ENCODE assay signal across 26 cellular contexts in the genomic region with DNA sequence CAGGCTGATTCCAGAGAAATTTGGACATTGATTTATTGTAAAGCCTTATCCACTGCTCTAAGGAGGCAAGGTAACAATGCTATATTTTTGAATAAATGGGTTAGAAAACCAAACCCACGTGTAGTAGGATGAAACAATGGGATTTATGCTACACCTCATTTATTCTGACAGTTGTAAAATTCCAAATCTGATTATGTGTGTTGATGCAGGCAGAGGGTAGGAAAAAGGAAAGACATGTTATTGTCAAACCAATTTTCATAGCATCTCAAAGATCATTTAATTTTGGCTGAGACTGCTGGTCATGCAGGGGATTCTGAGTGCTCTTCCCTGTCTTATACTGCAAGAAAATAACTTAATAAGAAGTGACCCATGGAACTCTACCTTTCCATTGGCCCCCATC.
"Had no signal": no experiment of that assay in that cellular context is flagged by ENCODE, and none has a peak within 500 bp of the region (broad histone marks: within the 10 kb centered on the region; RNA-seq: fewer than 3 reads in every experiment).

No MANE protein-coding gene starts in this region.

- H3K9me3 ChIP-seq: stomach, suprapubic skin, testis, thoracic aorta, thyroid gland, tibial artery, tibial nerve, transverse colon, upper lobe of left lung, upper lobe of right lung, uterus, vagina had no signal

- H3K4me1 ChIP-seq: stomach, suprapubic skin, testis, thyroid gland, tibial artery, transverse colon, upper lobe of left lung, upper lobe of right lung, uterus, vagina had no signal

- H3K27ac ChIP-seq: stomach, suprapubic skin, testis, thoracic aorta, thyroid gland, tibial artery, tibial nerve, transverse colon, upper lobe of left lung, upper lobe of right lung, uterus, vagina had no signal

- H3K36me3 ChIP-seq: stomach, suprapubic skin, thoracic aorta, thyroid gland, tibial artery, tibial nerve, transverse colon, upper lobe of left lung, upper lobe of right lung, uterus, vagina had no signal

- H3K27me3 ChIP-seq: stomach, suprapubic skin, testis, thyroid gland, tibial artery, tibial nerve, transverse colon, upper lobe of left lung, upper lobe of right lung, uterus, vagina had no signal

- H3K4me3 ChIP-seq: stomach, suprapubic skin, testis, thoracic aorta, thyroid gland, tibial artery, tibial nerve, transverse colon, upper lobe of left lung, upper lobe of right lung, uterus, vagina had no signal

- DNase-seq: stimulated activated CD4-positive, alpha-beta T cell treated with anti-CD3 and anti-CD28 coated beads, Interleukin-2, amount 100 ng/mL, for 48 hours; stimulated activated CD4-positive, alpha-beta T cell treated with anti-CD3 and anti-CD28 coated beads, Interleukin-4, amount 100 ng/mL, for 1 hour; stimulated activated CD4-positive, alpha-beta T cell treated with anti-CD3 and anti-CD28 coated beads, Interleukin-4, amount 100 ng/mL, for 24 hours; stimulated activated CD4-positive, alpha-beta T cell treated with anti-CD3 and anti-CD28 coated beads, Interleukin-4, amount 100 ng/mL, for 4 hours; stimulated activated CD8-positive, alpha-beta memory T cell treated with anti-CD3 and anti-CD28 coated beads, Interleukin-4, amount 100 ng/mL, for 48 hours; stimulated activated naive B cell treated with anti-CD40 and anti-IgM and Interleukin-4, amounts not matched to agents 10 μg/mL and 1 μg/mL and 100 μg/mL, for 72 hours; stimulated activated naive CD4-positive, alpha-beta T cell; stimulated activated naive CD4-positive, alpha-beta T cell treated with Interleukin-2 at 50 U/mL for 16 hours; stimulated activated naive CD8-positive, alpha-beta T cell treated with anti-CD3 and anti-CD28 coated beads, Interleukin-15, amount 100 ng/mL, for 72 hours; stimulated activated naive CD8-positive, alpha-beta T cell treated with anti-CD3 and anti-CD28 coated beads, Interleukin-15, Interleukin-2, amounts not matched to agents 100 U/mL and 50 U/mL, for 24 hours; stomach; substantia nigra; testis; thyroid gland; tibial artery; transverse colon; trophoblast cell; upper lobe of left lung; upper lobe of right lung; uterus had no signal

- ATAC-seq: stimulated activated effector memory CD8-positive, alpha-beta T cell treated with anti-CD3 and anti-CD28 coated beads, Interleukin-12 subunit alpha, Interleukin-12 subunit beta, amount 100 ng/mL, for 72 hours; stimulated activated memory B cell treated with anti-CD40 and anti-IgM and Interleukin-4, amounts not matched to agents 10 μg/mL and 1 μg/mL and 100 μg/mL, for 72 hours; stimulated activated naive B cell treated with anti-CD40 and anti-IgM and Interleukin-4, amounts not matched to agents 10 μg/mL and 1 μg/mL and 100 μg/mL, for 72 hours; stimulated activated naive CD8-positive, alpha-beta T cell treated with anti-CD3 and anti-CD28 coated beads, Interleukin-15, amount 100 ng/mL, for 72 hours; stimulated activated naive CD8-positive, alpha-beta T cell treated with anti-CD3 and anti-CD28 coated beads, Interleukin-15, Interleukin-2, amounts not matched to agents 100 U/mL and 50 U/mL, for 24 hours; upper lobe of right lung had no signal
